In genomic region chr22:31124290-31124689, GRCh38 we compare ENCODE assay signal across 35 cellular contexts. TPM values are rescaled to one million over a fixed set of nuclear protein-coding genes. Genes with fewer than 3 reads are reported as not detected.
"Had no signal": no experiment of that assay in that cellular context is flagged by ENCODE, and none has a peak within 500 bp of the region (broad histone marks: within the 10 kb centered on the region; RNA-seq: fewer than 3 reads in every experiment).

No MANE protein-coding gene starts in this region.

- H3K36me3 Mint-ChIP-seq: activated naive CD4-positive, alpha-beta T cell treated with anti-CD3 and anti-CD28 coated beads, Interleukin-2, amount 10 ng/mL, durations not matched to agents 7 days and 5 days; activated naive CD8-positive, alpha-beta T cell treated with anti-CD3 and anti-CD28 coated beads, Interleukin-2, amount 10 ng/mL, durations not matched to agents 7 days and 5 days; stimulated activated memory B cell treated with anti-CD40 and anti-IgM and Interleukin-4, amounts not matched to agents 10 μg/mL and 1 μg/mL and 100 μg/mL, for 72 hours had no signal

- H3K9me3 ChIP-seq: esophagus squamous epithelium, heart right ventricle, left lung, lower lobe of right lung, right lobe of liver, upper lobe of right lung had no signal

- H3K27me3 Mint-ChIP-seq: activated CD4-positive, alpha-beta memory T cell treated with anti-CD3 and anti-CD28 coated beads, Interleukin-2, amount 10 ng/mL, durations not matched to agents 7 days and 5 days; activated naive CD8-positive, alpha-beta T cell treated with anti-CD3 and anti-CD28 coated beads, Interleukin-2, amount 10 ng/mL, durations not matched to agents 7 days and 5 days; stimulated activated naive CD8-positive, alpha-beta T cell treated with anti-CD3 and anti-CD28 coated beads, Interleukin-15, amount 100 ng/mL, for 72 hours had no signal

- H3K9me3 Mint-ChIP-seq: activated CD4-positive, alpha-beta memory T cell treated with anti-CD3 and anti-CD28 coated beads, Interleukin-2, amount 10 ng/mL, durations not matched to agents 7 days and 5 days; activated naive CD4-positive, alpha-beta T cell treated with anti-CD3 and anti-CD28 coated beads, Interleukin-2, amount 10 ng/mL, durations not matched to agents 7 days and 5 days; activated naive CD8-positive, alpha-beta T cell treated with anti-CD3 and anti-CD28 coated beads, Interleukin-2, amount 10 ng/mL, durations not matched to agents 7 days and 5 days; activated T-cell treated with anti-CD3 and anti-CD28 coated beads, Interleukin-2, amount 50 U/mL, for 24 hours; stimulated activated memory B cell treated with anti-CD40 and anti-IgM and Interleukin-4, amounts not matched to agents 10 μg/mL and 1 μg/mL and 100 μg/mL, for 72 hours; stimulated activated naive CD8-positive, alpha-beta T cell treated with anti-CD3 and anti-CD28 coated beads, Interleukin-15, amount 100 ng/mL, for 72 hours; T-helper 1 cell treated with Interleukin-12 subunit alpha and Interleukin-12 subunit beta and Interleukin-4 antibody, amounts not matched to agents 30 μg/mL and 1 μg/mL, for 36 hours had no signal

- H3K27ac Mint-ChIP-seq: activated CD4-positive, alpha-beta memory T cell treated with anti-CD3 and anti-CD28 coated beads, Interleukin-2, amount 10 ng/mL, durations not matched to agents 7 days and 5 days; activated naive CD4-positive, alpha-beta T cell treated with anti-CD3 and anti-CD28 coated beads, Interleukin-2, amount 10 ng/mL, durations not matched to agents 7 days and 5 days; activated naive CD8-positive, alpha-beta T cell treated with anti-CD3 and anti-CD28 coated beads, Interleukin-2, amount 10 ng/mL, durations not matched to agents 7 days and 5 days; activated T-cell treated with anti-CD3 and anti-CD28 coated beads, Interleukin-2, amount 50 U/mL, for 24 hours; stimulated activated memory B cell treated with anti-CD40 and anti-IgM and Interleukin-4, amounts not matched to agents 10 μg/mL and 1 μg/mL and 100 μg/mL, for 72 hours; T-helper 1 cell treated with Interleukin-12 subunit alpha and Interleukin-12 subunit beta and Interleukin-4 antibody, amounts not matched to agents 30 μg/mL and 1 μg/mL, for 36 hours had no signal

- H3K27ac ChIP-seq: epithelial cell of prostate, esophagus squamous epithelium, left lung, lower lobe of right lung, right lobe of liver, upper lobe of right lung had no signal

- H3K27me3 ChIP-seq: esophagus squamous epithelium, heart right ventricle, left lung, right lobe of liver, upper lobe of right lung had no signal

- H3K36me3 ChIP-seq: esophagus squamous epithelium, left lung, lower lobe of right lung, right lobe of liver, upper lobe of right lung had no signal

- FAIRE-seq: astrocyte, TTC549 had no signal

- DNase-seq: activated CD4-positive, alpha-beta memory T cell treated with anti-CD3 and anti-CD28 coated beads, Interleukin-2, amount 10 ng/mL, durations not matched to agents 7 days and 5 days; activated CD4-positive, alpha-beta T cell treated with anti-CD3 and anti-CD28 coated beads for 48 hours; activated CD8-positive, alpha-beta memory T cell treated with anti-CD3 and anti-CD28 coated beads, Interleukin-2, amount 50 U/mL, for 48 hours; activated gamma-delta T cell; activated naive CD4-positive, alpha-beta T cell treated with anti-CD3 and anti-CD28 coated beads, Interleukin-2, amount 10 ng/mL, durations not matched to agents 7 days and 5 days; activated naive CD8-positive, alpha-beta T cell treated with anti-CD3 and anti-CD28 coated beads, Interleukin-2, amount 10 ng/mL, durations not matched to agents 7 days and 5 days; activated T-cell treated with anti-CD3 and anti-CD28 coated beads, Interleukin-2, amount 50 U/mL, for 24 hours; amniotic stem cell; caudate nucleus; esophagus squamous epithelium; foreskin melanocyte; heart right ventricle; lower lobe of right lung; mesenchymal stem cell; occipital lobe; right lobe of liver; stimulated activated CD4-positive, alpha-beta T cell treated with anti-CD3 and anti-CD28 coated beads, Interleukin-12 subunit alpha, Interleukin-12 subunit beta, amount 100 ng/mL, for 4 hours; stimulated activated CD4-positive, alpha-beta T cell treated with anti-CD3 and anti-CD28 coated beads, Interleukin-4, amount 100 ng/mL, for 24 hours; stimulated activated naive CD8-positive, alpha-beta T cell treated with anti-CD3 and anti-CD28 coated beads, Interleukin-15, amount 100 ng/mL, for 72 hours; SW 1271; T-helper 9 cell; upper lobe of right lung had no signal

- H3K4me3 ChIP-seq: esophagus squamous epithelium, left lung, lower lobe of right lung, right lobe of liver, upper lobe of right lung had no signal

- ATAC-seq: activated CD4-positive, CD25-positive, alpha-beta regulatory T cell treated with anti-CD3 and anti-CD28 coated beads, Interleukin-2, amount 50 U/mL, for 24 hours; heart right ventricle; left lung; lower lobe of right lung; right lobe of liver; stimulated activated memory B cell treated with anti-CD40 and anti-IgM and Interleukin-4, amounts not matched to agents 10 μg/mL and 1 μg/mL and 100 μg/mL, for 72 hours; stimulated activated naive CD8-positive, alpha-beta T cell treated with anti-CD3 and anti-CD28 coated beads, Interleukin-15, amount 100 ng/mL, for 72 hours; upper lobe of right lung had no signal

- H3K4me3 Mint-ChIP-seq: activated CD4-positive, alpha-beta memory T cell treated with anti-CD3 and anti-CD28 coated beads, Interleukin-2, amount 10 ng/mL, durations not matched to agents 7 days and 5 days; activated naive CD4-positive, alpha-beta T cell treated with anti-CD3 and anti-CD28 coated beads, Interleukin-2, amount 10 ng/mL, durations not matched to agents 7 days and 5 days; activated naive CD8-positive, alpha-beta T cell treated with anti-CD3 and anti-CD28 coated beads, Interleukin-2, amount 10 ng/mL, durations not matched to agents 7 days and 5 days; activated T-cell treated with anti-CD3 and anti-CD28 coated beads, Interleukin-2, amount 50 U/mL, for 24 hours; stimulated activated memory B cell treated with anti-CD40 and anti-IgM and Interleukin-4, amounts not matched to agents 10 μg/mL and 1 μg/mL and 100 μg/mL, for 72 hours; stimulated activated naive CD8-positive, alpha-beta T cell treated with anti-CD3 and anti-CD28 coated beads, Interleukin-15, amount 100 ng/mL, for 72 hours; T-helper 1 cell treated with Interleukin-12 subunit alpha and Interleukin-12 subunit beta and Interleukin-4 antibody, amounts not matched to agents 30 μg/mL and 1 μg/mL, for 36 hours had no signal

- H3K4me1 Mint-ChIP-seq: activated CD4-positive, alpha-beta memory T cell treated with anti-CD3 and anti-CD28 coated beads, Interleukin-2, amount 10 ng/mL, durations not matched to agents 7 days and 5 days; activated naive CD4-positive, alpha-beta T cell treated with anti-CD3 and anti-CD28 coated beads, Interleukin-2, amount 10 ng/mL, durations not matched to agents 7 days and 5 days; activated naive CD8-positive, alpha-beta T cell treated with anti-CD3 and anti-CD28 coated beads, Interleukin-2, amount 10 ng/mL, durations not matched to agents 7 days and 5 days had no signal

RNA-seq across cellular contexts. Expression of gene INPP5J, which starts 1.5 kb away (rescaled TPM):
- total RNA-seq: activated CD4-positive, alpha-beta memory T cell treated with anti-CD3 and anti-CD28 coated beads, Interleukin-2, amount 10 ng/mL, durations not matched to agents 7 days and 5 days; mononuclear cell; skeletal muscle tissue had no signal

RNA-seq across cellular contexts. Expression of gene PLA2G3, which starts 16.0 kb away (rescaled TPM):
- total RNA-seq: activated CD4-positive, alpha-beta memory T cell treated with anti-CD3 and anti-CD28 coated beads, Interleukin-2, amount 10 ng/mL, durations not matched to agents 7 days and 5 days; activated naive CD8-positive, alpha-beta T cell treated with anti-CD3 and anti-CD28 coated beads, Interleukin-2, amount 10 ng/mL, durations not matched to agents 7 days and 5 days; astrocyte; glomerular endothelial cell; heart right ventricle; mononuclear cell; occipital lobe; posterior vena cava; renal cortical epithelial cell; right lobe of liver; skeletal muscle tissue had no signal
- polyA plus RNA-seq: neural cell had no signal
